ENCODE assay signal across 8 cellular contexts in genomic region chr6:131199568-131200272, GRCh38.
DNase-seq lines count a peak whose midpoint lies in the region; ATAC-seq and FAIRE-seq lines count a peak whose summit lies in the region.

No MANE protein-coding gene starts in this region.

- peak overlapping the region in 11 of 21 experiments; percentile 6 to 91 (median 57) for H3K27ac ChIP-seq in skin epidermis

- DNase-seq in CMK (ENCODE audit: low read depth) (peak; percentile 30), RCC 7860 (ENCODE audit: low spot score) (peak; percentile 48), glomerular visceral epithelial cell (ENCODE audit: extremely low spot score) (peak; percentile 59), middle frontal gyrus (ENCODE audit: extremely low spot score, low spot score) (no peak)
- DNase-seq in activated T-helper 1 cell treated with anti-CD3 and anti-CD28 coated beads, Interleukin-2, amount 50 U/mL, for 16 hours (ENCODE audit: low read depth in 1 of 2, low spot score in 1 of 2), result peak; percentile 43 to 51

- ATAC-seq in GM19351 (IDR thresholded peaks at IDR 0.05; ENCODE audit: unreplicated experiment) (peak; percentile 100), HG03432 (IDR thresholded peaks at IDR 0.05; ENCODE audit: unreplicated experiment) (peak; percentile 100)

- FAIRE-seq in RCC 7860 (lab: Jason Lieb, UNC), result no peak

- no peak overlapping the region for H3K4me3 ChIP-seq in skin epidermis
